31 cellular contexts compared by ENCODE assay signal in the genomic region with DNA sequence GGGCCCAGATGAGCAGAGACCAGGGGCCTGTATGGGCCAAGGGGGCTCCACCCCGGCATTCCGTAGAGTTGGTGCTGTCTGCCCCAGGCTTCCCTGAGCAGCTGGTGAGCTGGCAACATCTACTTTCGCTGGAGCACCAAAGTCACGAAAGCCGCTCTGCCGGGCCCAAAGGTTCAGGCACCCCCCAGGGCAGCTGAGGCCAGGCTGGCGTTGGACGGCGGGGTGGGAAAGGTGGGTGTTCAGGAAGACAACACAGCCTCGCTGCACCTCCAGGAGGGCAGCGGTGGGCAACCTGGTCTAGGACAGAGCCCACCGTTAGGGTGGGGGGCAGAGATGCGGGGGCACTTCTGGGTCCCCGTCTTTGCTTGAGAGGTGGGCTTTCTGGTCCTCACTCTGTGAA. TPM values are rescaled to one million over a fixed set of nuclear protein-coding genes. Genes with fewer than 3 reads are reported as not detected.
"Had no signal": no experiment of that assay in that cellular context is flagged by ENCODE, and none has a peak within 500 bp of the region (broad histone marks: within the 10 kb centered on the region; RNA-seq: fewer than 3 reads in every experiment).

No MANE protein-coding gene starts in this region.

- H3K27me3 ChIP-seq: Peyer's patch had no signal

- DNase-seq: activated CD4-positive, alpha-beta memory T cell treated with anti-CD3 and anti-CD28 coated beads for 36 hours; activated CD4-positive, alpha-beta T cell treated with anti-CD3 and anti-CD28 coated beads for 4 hours; activated CD4-positive, alpha-beta T cell treated with anti-CD3 and anti-CD28 coated beads, Interleukin-2, amount 50 U/mL, for 1 hour; activated CD8-positive, alpha-beta memory T cell treated with anti-CD3 and anti-CD28 coated beads, Interleukin-2, amount 50 U/mL, for 4 hours; activated gamma-delta T cell treated with Interleukin-2 at 50 U/mL for 16 hours; activated naive CD4-positive, alpha-beta T cell treated with anti-CD3 and anti-CD28 coated beads for 36 hours; activated naive CD8-positive, alpha-beta T cell treated with anti-CD3 and anti-CD28 coated beads, Interleukin-2, amount 50 U/mL, for 24 hours; activated T-cell treated with anti-CD3 and anti-CD28 coated beads for 4 hours; activated T-cell treated with anti-CD3 and anti-CD28 coated beads, Interleukin-2, amount 50 U/mL, for 4 hours; anterior cingulate cortex; central memory CD4-positive, alpha-beta T cell; Karpas-422; KBM-7; NCI-H1048; NCI-H1105 treated with DMSO at 0.1 percent for 48 hours; NCI-H1436; NCI-H1694; NCI-H1930; NCI-H2081 treated with DMSO at 0.1 percent for 48 hours; NCI-H345; PC-3; Peyer's patch had no signal

- H3K4me1 ChIP-seq: Peyer's patch had no signal

- H3K27ac ChIP-seq: Peyer's patch, SK-N-MC had no signal

- ATAC-seq: activated CD4-positive, CD25-positive, alpha-beta regulatory T cell treated with anti-CD3 and anti-CD28 coated beads, Interleukin-2, amount 50 U/mL, for 24 hours; activated naive CD8-positive, alpha-beta T cell treated with anti-CD3 and anti-CD28 coated beads, Interleukin-2, amount 50 U/mL, for 24 hours; activated T-cell treated with anti-CD3 and anti-CD28 coated beads, Interleukin-2, amount 50 U/mL, for 4 hours; PC-3; Right ventricle myocardium inferior had no signal

- H3K4me3 ChIP-seq: Peyer's patch, SK-N-MC had no signal

- H3K36me3 ChIP-seq: Peyer's patch had no signal

- H3K9me3 ChIP-seq: Peyer's patch had no signal

RNA-seq across cellular contexts. Expression of a gene that starts 56.2 kb away (rescaled TPM):
- total RNA-seq: activated CD4-positive, alpha-beta memory T cell treated with anti-CD3 and anti-CD28 coated beads for 36 hours; activated naive CD4-positive, alpha-beta T cell treated with anti-CD3 and anti-CD28 coated beads for 36 hours; activated T-helper 1 cell treated with anti-CD3 and anti-CD28 coated beads, Interleukin-12 subunit alpha, Interleukin-12 subunit beta, Interleukin-2, Interleukin-4 antibody, amounts not matched to agents 30 ng/mL and 10 ng/mL and 1 ng/mL, durations not matched to agents 14 hours and 24 hours and 36 hours; bronchial epithelial cell; cerebellum; PC-3; Peyer's patch; Right ventricle myocardium inferior; T-helper 1 cell treated with Interleukin-12 subunit alpha and Interleukin-12 subunit beta and Interleukin-4 antibody, amounts not matched to agents 30 ng/mL and 1 ng/mL, for 36 hours; T-helper 2 cell treated with Interferon-gamma antibody and Interleukin-4, amounts not matched to agents 100 ng/mL and 5 ng/mL, for 36 hours; WTC11 had no signal
